20 cellular contexts compared by ENCODE assay signal in the genomic region with DNA sequence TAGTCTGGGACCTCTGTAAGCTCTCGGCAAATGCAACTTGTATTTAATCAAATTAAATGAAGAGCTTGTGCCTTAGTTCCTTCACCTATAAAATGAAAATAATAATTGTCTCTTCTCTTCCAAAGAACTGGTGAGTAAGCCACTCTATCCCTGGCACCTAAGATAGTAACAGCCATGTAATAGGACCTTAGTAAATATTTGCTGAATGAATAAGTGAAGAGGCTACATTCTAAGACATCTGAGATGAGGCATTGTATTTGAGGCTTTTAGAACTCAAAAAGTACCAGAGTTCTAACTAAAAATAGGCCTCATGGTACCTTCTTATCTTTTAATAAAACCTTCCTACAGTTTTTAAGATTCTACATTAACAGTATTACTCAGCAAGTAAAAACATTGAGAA. TPM values are rescaled to one million over a fixed set of nuclear protein-coding genes. Genes with fewer than 3 reads are reported as not detected.
"Had no signal": no experiment of that assay in that cellular context is flagged by ENCODE, and none has a peak within 500 bp of the region (broad histone marks: within the 10 kb centered on the region; RNA-seq: fewer than 3 reads in every experiment).

No MANE protein-coding gene starts in this region.

- H3K36me3 ChIP-seq: esophagus muscularis mucosa, lower lobe of right lung, neural progenitor cell, ovary, stomach, upper lobe of right lung had no signal

- H3K27ac ChIP-seq: esophagus muscularis mucosa, lower lobe of right lung, neural progenitor cell, ovary, stomach, testis, upper lobe of right lung had no signal

- FAIRE-seq: frontal cortex, TTC549 had no signal

- H3K4me1 ChIP-seq: esophagus muscularis mucosa, lower lobe of right lung, neural progenitor cell, stomach, testis, upper lobe of right lung had no signal

- H3K27me3 ChIP-seq: esophagus muscularis mucosa, neural progenitor cell, ovary, stomach, testis, upper lobe of right lung had no signal

- H3K9me3 ChIP-seq: esophagus muscularis mucosa, lower lobe of right lung, ovary, testis had no signal

- H3K9ac ChIP-seq: neural progenitor cell had no signal

- H3K4me3 ChIP-seq: esophagus muscularis mucosa, lower lobe of right lung, neural progenitor cell, ovary, stomach, testis, upper lobe of right lung had no signal

- DNase-seq: activated CD4-positive, alpha-beta T cell treated with anti-CD3 and anti-CD28 coated beads, Interleukin-2, amount 50 U/mL, for 48 hours; activated naive CD4-positive, alpha-beta T cell treated with anti-CD3 and anti-CD28 coated beads, Interleukin-2, amount 10 ng/mL, durations not matched to agents 7 days and 5 days; cortex of kidney; effector CD4-positive, alpha-beta T cell; head of caudate nucleus; immature natural killer cell; left colon; lower lobe of right lung; ovary; stimulated activated CD4-positive, alpha-beta T cell treated with anti-CD3 and anti-CD28 coated beads, Interleukin-1b, Interleukin-23, amount 100 ng/mL, for 48 hours; stomach; SW 1271; testis; upper lobe of right lung had no signal

RNA-seq across cellular contexts. Expression of a gene that starts 17.3 kb away (rescaled TPM):
- total RNA-seq: activated T-helper 2 cell treated with anti-CD3 and anti-CD28 coated beads, Interferon-gamma antibody, Interleukin-2, Interleukin-4, amounts not matched to agents 10 μg/mL and 5 μg/mL and 100 μg/mL, durations not matched to agents 14 hours and 24 hours and 36 hours; T-helper 2 cell treated with Interferon-gamma antibody and Interleukin-4, amounts not matched to agents 100 ng/mL and 5 ng/mL, for 36 hours had no signal
- polyA plus RNA-seq: immature natural killer cell had no signal
